7 cellular contexts compared by ENCODE assay signal in the genomic region with DNA sequence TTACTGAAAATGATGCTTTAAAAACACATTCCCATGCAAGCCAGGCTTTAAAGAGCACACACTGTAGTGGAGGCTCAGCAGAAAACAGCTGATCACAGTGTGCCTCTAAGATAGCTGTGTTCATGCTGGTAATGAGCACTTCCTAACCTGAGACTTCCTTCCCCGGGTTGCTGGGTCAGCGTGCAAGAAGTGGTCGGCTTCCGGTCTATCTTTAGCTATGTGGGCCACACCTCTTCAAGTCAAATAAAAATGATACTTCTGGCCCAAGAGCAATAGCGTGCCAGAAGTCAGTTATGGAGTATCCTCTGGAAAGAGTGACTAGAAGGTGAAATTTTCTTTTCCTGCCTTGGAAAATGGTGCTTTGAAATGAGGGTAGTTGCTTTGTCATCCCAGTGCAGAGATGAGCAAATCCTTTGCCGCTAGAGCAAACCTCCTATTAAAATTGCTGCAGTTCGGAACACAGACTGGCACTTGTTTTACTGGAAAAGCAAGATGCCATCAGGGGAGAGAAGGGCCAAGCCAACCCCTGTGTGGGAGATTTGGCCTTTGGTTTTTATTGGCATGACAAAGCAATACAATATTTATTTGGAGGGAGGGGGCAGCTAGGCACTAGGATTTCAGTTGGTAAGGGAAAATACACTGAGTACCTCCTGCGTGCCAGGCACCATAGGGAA.
A peak's percentile ranks its signal among the peaks of the same experiment; 100 is the strongest.
DNase-seq lines count a peak whose midpoint lies in the region; ATAC-seq and TF ChIP-seq lines count a peak whose summit lies in the region.

No MANE protein-coding gene starts in this region.

- DNase-seq in activated B cell treated with CpG ODN at 0.5 μM for 24 hours (no peak), immature natural killer cell (peak; percentile 31 to 42 (median 34)), NCI-H1436 (lab: John Stamatoyannopoulos, UW) (no peak), 8988T (no peak)

- no peaks in the 10 kb centered on the region for H3K9me3 ChIP-seq in subcutaneous abdominal adipose tissue (ENCODE audit: control insufficient read depth in 5 of 5, low read length in 5 of 5)

- CTCF ChIA-PET in activated B cell treated with CpG ODN at 0.5 μM for 24 hours (lab: Charles Lee) = interaction anchor here (0.8 to 1.3 kb wide), 2 partner anchors 69 to 88 kb away, joined by 3 read pairs; no protein-coding TSS in a partner anchor

- H3K36me3 Mint-ChIP-seq in activated B cell treated with CpG ODN at 0.5 μM for 24 hours (ENCODE audit: low read depth) (peaks cover 40% of the 10 kb centered on the region), immature natural killer cell (peaks cover 10 to 22% (median 15%) of the 10 kb centered on the region in 3 donors)

- H3K27ac ChIP-seq in subcutaneous abdominal adipose tissue (ENCODE audit: low read depth, low read length) = peak overlapping the region; percentile 19

- H3K4me3 Mint-ChIP-seq in activated B cell treated with CpG ODN at 0.5 μM for 24 hours = peak overlapping the region; percentile 72
- H3K4me3 Mint-ChIP-seq in immature natural killer cell = peak overlapping the region; percentile 79 to 91 (median 81)

- peak overlapping the region in 2 of 5 donors; percentile 13 to 24 for H3K4me3 ChIP-seq in subcutaneous abdominal adipose tissue (ENCODE audit: low read depth in 1 of 5, low read length in 5 of 5)

- H3K9me3 Mint-ChIP-seq in activated B cell treated with CpG ODN at 0.5 μM for 24 hours = no peaks in the 10 kb centered on the region
- no peaks in the 10 kb centered on the region for H3K9me3 Mint-ChIP-seq in immature natural killer cell

- H3K36me3 ChIP-seq in subcutaneous abdominal adipose tissue (ENCODE audit: control insufficient read depth in 5 of 5, insufficient read depth in 5 of 5, low read length in 5 of 5) = peaks cover 0 to 27% (median 24%) of the 10 kb centered on the region in 5 donors

- H3K9ac ChIP-seq in subcutaneous abdominal adipose tissue (ENCODE audit: low read length in 5 of 5) = peak overlapping the region in 1 of 5 donors; percentile 26

- H3K27me3 Mint-ChIP-seq in activated B cell treated with CpG ODN at 0.5 μM for 24 hours = no peaks in the 10 kb centered on the region
- no peaks in the 10 kb centered on the region for H3K27me3 Mint-ChIP-seq in immature natural killer cell (ENCODE audit: low read depth in 3 of 3)

- peaks cover 7 to 38% (median 36%) of the 10 kb centered on the region in 5 donors for H3K4me1 ChIP-seq in subcutaneous abdominal adipose tissue (ENCODE audit: control insufficient read depth in 5 of 5, insufficient read depth in 5 of 5, low read length in 5 of 5)

- H3K27ac Mint-ChIP-seq in activated B cell treated with CpG ODN at 0.5 μM for 24 hours (peak overlapping the region; percentile 41), immature natural killer cell (peak overlapping the region; percentile 4 to 89 (median 70))

- intact Hi-C loops in activated B cell treated with CpG ODN at 0.5 μM for 24 hours (cut with micrococcal nuclease) = no loop called here

- H3K27me3 ChIP-seq in subcutaneous abdominal adipose tissue (ENCODE audit: control insufficient read depth in 5 of 5, insufficient read depth in 4 of 5, low read length in 5 of 5) = no peaks in the 10 kb centered on the region

- peaks cover 42% of the 10 kb centered on the region for H3K4me1 Mint-ChIP-seq in activated B cell treated with CpG ODN at 0.5 μM for 24 hours
- H3K4me1 Mint-ChIP-seq in immature natural killer cell = peaks cover 55 to 65% of the 10 kb centered on the region in 2 donors

- ATAC-seq in HG02759 (IDR thresholded peaks at IDR 0.05; ENCODE audit: unreplicated experiment) (peak; percentile 45), activated B cell treated with CpG ODN at 0.5 μM for 24 hours (ENCODE audit: low read depth) (peak; percentile 58), GM19395 (IDR thresholded peaks at IDR 0.05; ENCODE audit: unreplicated experiment) (no peak)

- no peak for TF ChIP-seq CTCF in activated B cell treated with CpG ODN at 0.5 μM for 24 hours (IDR thresholded peaks at IDR 0.05)

- POLR2A ChIA-PET in activated B cell treated with CpG ODN at 0.5 μM for 24 hours (lab: Charles Lee) = no interaction called here

Comparison
In these comparisons a context has a peak if more than half of its experiments do, and no peak if none do; other contexts are left out.
1. DNase-seq: peak in immature natural killer cell (3 of 3); none in activated B cell treated with CpG ODN at 0.5 μM for 24 hours (single experiment), NCI-H1436 (single experiment) and 8988T (single experiment).